ENCODE assay signal across 24 cellular contexts in genomic region chr13:83895994-83896580, GRCh38. TPM values are rescaled to one million over a fixed set of nuclear protein-coding genes. Genes with fewer than 3 reads are reported as not detected.
DNase-seq lines count a peak whose midpoint lies in the region; ATAC-seq and TF ChIP-seq lines count a peak whose summit lies in the region.
"Had no signal": no experiment of that assay in that cellular context is flagged by ENCODE, and none has a peak within 500 bp of the region (broad histone marks: within the 10 kb centered on the region; RNA-seq: fewer than 3 reads in every experiment).

No MANE protein-coding gene starts in this region.

- H3K4me1 Mint-ChIP-seq in HFFc6 (ENCODE audit: low read depth): peaks cover 36% of the 10 kb centered on the region
- H3K4me1 Mint-ChIP-seq in endothelial cell (ENCODE audit: unreplicated experiment): no peaks in the 10 kb centered on the region
- H3K4me1 Mint-ChIP-seq in activated CD8-positive, alpha-beta T cell treated with anti-CD3 and anti-CD28 coated beads for 36 hours (ENCODE audit: low read depth): no peaks in the 10 kb centered on the region
- H3K4me1 Mint-ChIP-seq: IgD-negative memory B cell; mesothelial cell of epicardium; stimulated activated naive CD8-positive, alpha-beta T cell treated with anti-CD3 and anti-CD28 coated beads, Interleukin-15, amount 100 ng/mL, for 72 hours had no signal

- intact Hi-C loops in activated CD8-positive, alpha-beta T cell treated with anti-CD3 and anti-CD28 coated beads for 36 hours (cut with micrococcal nuclease): no loop called here

- H3K4me1 ChIP-seq in hepatocyte (ENCODE audit: insufficient read depth): no peaks in the 10 kb centered on the region
- H3K4me1 ChIP-seq: Caco-2 had no signal

- ATAC-seq in GM19351 (IDR thresholded peaks at IDR 0.05; ENCODE audit: unreplicated experiment) (no peak), HG03571 (IDR thresholded peaks at IDR 0.05; ENCODE audit: unreplicated experiment) (no peak)
- ATAC-seq in activated CD8-positive, alpha-beta T cell treated with anti-CD3 and anti-CD28 coated beads for 36 hours: no peak
- ATAC-seq: natural killer cell treated with Interleukin-12 subunit alpha and Interleukin-12 subunit beta and Interleukin-15 and Interleukin-18, amount 100 ng/mL, for 72 hours; stimulated activated naive CD8-positive, alpha-beta T cell treated with anti-CD3 and anti-CD28 coated beads, Interleukin-15, amount 100 ng/mL, for 72 hours had no signal

- H3K36me3 Mint-ChIP-seq in HFFc6 (ENCODE audit: low read depth): peaks cover 20% of the 10 kb centered on the region
- no peaks in the 10 kb centered on the region for H3K36me3 Mint-ChIP-seq in endothelial cell (ENCODE audit: low read depth, unreplicated experiment)
- H3K36me3 Mint-ChIP-seq in activated CD8-positive, alpha-beta T cell treated with anti-CD3 and anti-CD28 coated beads for 36 hours (ENCODE audit: low read depth): no peaks in the 10 kb centered on the region
- H3K36me3 Mint-ChIP-seq: brain; IgD-negative memory B cell; mesothelial cell of epicardium; natural killer cell treated with Interleukin-12 subunit alpha and Interleukin-12 subunit beta and Interleukin-15 and Interleukin-18, amount 100 ng/mL, for 72 hours; type B pancreatic cell had no signal

- H3K4me3 Mint-ChIP-seq in HFFc6 (peak overlapping the region; percentile 28; the same call in 1 of the 2 replicates), endothelial cell (ENCODE audit: unreplicated experiment) (no peak overlapping the region)
- no peak overlapping the region for H3K4me3 Mint-ChIP-seq in activated CD8-positive, alpha-beta T cell treated with anti-CD3 and anti-CD28 coated beads for 36 hours
- H3K4me3 Mint-ChIP-seq: activated naive CD4-positive, alpha-beta T cell treated with anti-CD3 and anti-CD28 coated beads for 36 hours; brain; IgD-negative memory B cell; mesothelial cell of epicardium; natural killer cell treated with Interleukin-12 subunit alpha and Interleukin-12 subunit beta and Interleukin-15 and Interleukin-18, amount 100 ng/mL, for 72 hours; stimulated activated naive CD8-positive, alpha-beta T cell treated with anti-CD3 and anti-CD28 coated beads, Interleukin-15, amount 100 ng/mL, for 72 hours; type B pancreatic cell had no signal

- peak; percentile 86 for DNase-seq in HFFc6
- DNase-seq in RWPE1 (ENCODE audit: low spot score): peak; percentile 20
- no peak for DNase-seq in endothelial cell (ENCODE audit: low spot score)
- peak; percentile 3 for DNase-seq in renal cortical epithelial cell (ENCODE audit: low read depth)
- no peak for DNase-seq in hepatocyte (ENCODE audit: low spot score)
- DNase-seq in activated CD8-positive, alpha-beta T cell treated with anti-CD3 and anti-CD28 coated beads for 36 hours: no peak
- DNase-seq: activated CD4-positive, alpha-beta T cell treated with anti-CD3 and anti-CD28 coated beads, Interleukin-2, amount 50 U/mL, for 1 hour; activated naive CD4-positive, alpha-beta T cell treated with anti-CD3 and anti-CD28 coated beads for 36 hours; Caco-2; cortex of kidney; NCI-H187; NCI-H2227 treated with DMSO at 0.1 percent for 48 hours; NK-92 treated with Interleukin-12 subunit alpha and Interleukin-12 subunit beta, amount 100 ng/mL, for 24 hours; posterior cingulate gyrus; stimulated activated naive CD8-positive, alpha-beta T cell treated with anti-CD3 and anti-CD28 coated beads, Interleukin-15, amount 100 ng/mL, for 72 hours had no signal

- H3K9me3 Mint-ChIP-seq in HFFc6 (peaks cover 10% of the 10 kb centered on the region), endothelial cell (ENCODE audit: unreplicated experiment) (no peaks in the 10 kb centered on the region)
- no peaks in the 10 kb centered on the region for H3K9me3 Mint-ChIP-seq in activated CD8-positive, alpha-beta T cell treated with anti-CD3 and anti-CD28 coated beads for 36 hours
- H3K9me3 Mint-ChIP-seq: natural killer cell treated with Interleukin-12 subunit alpha and Interleukin-12 subunit beta and Interleukin-15 and Interleukin-18, amount 100 ng/mL, for 72 hours; type B pancreatic cell had no signal

- CTCF ChIA-PET in RWPE1 (lab: Yijun Ruan, JAX): no interaction called here
- CTCF ChIA-PET in activated CD8-positive, alpha-beta T cell treated with anti-CD3 and anti-CD28 coated beads for 36 hours (lab: Charles Lee): no interaction called here

- H2AFZ ChIP-seq in hepatocyte: no peak overlapping the region

- no peaks in the 10 kb centered on the region for H3K9me3 ChIP-seq in hepatocyte (ENCODE audit: low read depth)
- H3K9me3 ChIP-seq: Caco-2 had no signal

- no peaks in the 10 kb centered on the region for H3K79me2 ChIP-seq in hepatocyte

- H3K27me3 Mint-ChIP-seq in HFFc6 (ENCODE audit: insufficient read depth) (no peaks in the 10 kb centered on the region; the same call in 1 of the 2 replicates), endothelial cell (ENCODE audit: unreplicated experiment) (no peaks in the 10 kb centered on the region)
- H3K27me3 Mint-ChIP-seq in activated CD8-positive, alpha-beta T cell treated with anti-CD3 and anti-CD28 coated beads for 36 hours: no peaks in the 10 kb centered on the region
- H3K27me3 Mint-ChIP-seq: brain; IgD-negative memory B cell; natural killer cell treated with Interleukin-12 subunit alpha and Interleukin-12 subunit beta and Interleukin-15 and Interleukin-18, amount 100 ng/mL, for 72 hours; type B pancreatic cell had no signal

- H3K9me2 ChIP-seq in hepatocyte (replicated peaks; ENCODE audit: insufficient read depth): no peaks in the 10 kb centered on the region

- POLR2A ChIA-PET in RWPE1 (lab: Yijun Ruan, JAX; ENCODE audit: low non-redundant PET): no interaction called here
- POLR2A ChIA-PET in activated CD8-positive, alpha-beta T cell treated with anti-CD3 and anti-CD28 coated beads for 36 hours (lab: Charles Lee): no interaction called here

- peak overlapping the region; percentile 86 for H3K27ac Mint-ChIP-seq in HFFc6
- H3K27ac Mint-ChIP-seq in endothelial cell (ENCODE audit: unreplicated experiment): peak overlapping the region; percentile 61
- H3K27ac Mint-ChIP-seq in activated CD8-positive, alpha-beta T cell treated with anti-CD3 and anti-CD28 coated beads for 36 hours: no peak overlapping the region
- H3K27ac Mint-ChIP-seq: activated naive CD4-positive, alpha-beta T cell treated with anti-CD3 and anti-CD28 coated beads for 36 hours; brain; IgD-negative memory B cell; mesothelial cell of epicardium; natural killer cell treated with Interleukin-12 subunit alpha and Interleukin-12 subunit beta and Interleukin-15 and Interleukin-18, amount 100 ng/mL, for 72 hours; stimulated activated naive CD8-positive, alpha-beta T cell treated with anti-CD3 and anti-CD28 coated beads, Interleukin-15, amount 100 ng/mL, for 72 hours; type B pancreatic cell had no signal

- no peak overlapping the region for H3K27ac ChIP-seq in RWPE1
- H3K27ac ChIP-seq in hepatocyte: no peak overlapping the region
- H3K27ac ChIP-seq: VCaP had no signal

- no peaks in the 10 kb centered on the region for H3K27me3 ChIP-seq in hepatocyte

- WGBS in hepatocyte (ENCODE audit: low lambda C conversion rate, missing lambda C conversion rate): 76% methylated on average over 3 of the region's 3 CpGs

- no peak overlapping the region for H3K4me2 ChIP-seq in hepatocyte

- H4K20me1 ChIP-seq in hepatocyte (ENCODE audit: insufficient read depth, poor library complexity, severe bottlenecking): no peaks in the 10 kb centered on the region

- H3K36me3 ChIP-seq in hepatocyte (replicated peaks; ENCODE audit: insufficient read depth, low read depth): no peaks in the 10 kb centered on the region

- H3K4me3 ChIP-seq in hepatocyte: no peak overlapping the region

- TF ChIP-seq CTCF in HFFc6 (IDR thresholded peaks at IDR 0.05): no peak
- no peak for TF ChIP-seq CTCF in RWPE1 (conservative IDR thresholded peaks at IDR 0.05; ENCODE audit: low read depth)
- no peak for TF ChIP-seq CTCF in endothelial cell (IDR thresholded peaks at IDR 0.05; ENCODE audit: unreplicated experiment)
- TF ChIP-seq CTCF in hepatocyte (IDR thresholded peaks at IDR 0.05; ENCODE audit: poor library complexity): no peak
- TF ChIP-seq CTCF in activated CD8-positive, alpha-beta T cell treated with anti-CD3 and anti-CD28 coated beads for 36 hours (IDR thresholded peaks at IDR 0.05): no peak

RNA-seq across cellular contexts. Expression of gene SLITRK1, which starts 13.8 kb away (rescaled TPM):
- total RNA-seq in HFFc6 (2021; fragmentation: NEBNext Ultra II Directional; extraction: Animal tissue kit (Norgen Biotek cat#: 25700)): 10 to 100 TPM in 5 of 6 experiments, 1 to 10 TPM in 1; 9.1 to 23.2 (median 11.1) TPM
- total RNA-seq in endothelial cell (ENCODE audit: unreplicated experiment): 0.51 TPM
- under 0.01 TPM in 1 of 2 replicates, not detected in the other for total RNA-seq in renal cortical epithelial cell
- total RNA-seq in hepatocyte: not detected in 2 replicates
- 0.04 TPM in 1 of 2 replicates, not detected in the other for polyA plus RNA-seq in hepatocyte
- total RNA-seq in activated CD8-positive, alpha-beta T cell treated with anti-CD3 and anti-CD28 coated beads for 36 hours: not detected
- total RNA-seq: activated naive CD4-positive, alpha-beta T cell treated with anti-CD3 and anti-CD28 coated beads for 36 hours; Caco-2; endothelial cell of umbilical vein; natural killer cell treated with Interleukin-12 subunit alpha and Interleukin-12 subunit beta and Interleukin-15 and Interleukin-18, amount 100 ng/mL, for 72 hours had no signal
- polyA plus RNA-seq: endothelial cell of umbilical vein, IgD-negative memory B cell had no signal

Comparison
In these comparisons a context has a peak if more than half of its experiments do, and no peak if none do; other contexts are left out.
1. DNase-seq: peak in HFFc6 (single experiment), RWPE1 (single experiment) and renal cortical epithelial cell (single experiment); none in endothelial cell (single experiment), hepatocyte (single experiment) and activated CD8-positive, alpha-beta T cell treated with anti-CD3 and anti-CD28 coated beads for 36 hours (single experiment).